8 cellular contexts compared by ENCODE assay signal in genomic region chr19:11587302-11587972, GRCh38. TPM values are rescaled to one million over a fixed set of nuclear protein-coding genes. Genes with fewer than 3 reads are reported as not detected.
A peak's percentile ranks its signal among the peaks of the same experiment; 100 is the strongest.
DNase-seq lines count a peak whose midpoint lies in the region; ATAC-seq and TF ChIP-seq lines count a peak whose summit lies in the region.

No MANE protein-coding gene starts in this region.

- DNase-seq in GM03348 (ENCODE audit: low spot score) (peak; percentile 88), NAMALWA (ENCODE audit: low spot score) (peak; percentile 90), SK-N-MC (ENCODE audit: low read depth, low spot score) (peak; percentile 40), glomerular visceral epithelial cell (ENCODE audit: extremely low spot score) (peak; percentile 67), posterior vena cava (ENCODE audit: low spot score) (peak; percentile 92), type B pancreatic cell (ENCODE audit: extremely low spot score, unreplicated experiment) (peak; percentile 84)
- peak; percentile 90 for DNase-seq in activated naive CD4-positive, alpha-beta T cell treated with anti-CD3 and anti-CD28 coated beads for 36 hours

- intact Hi-C loops in activated naive CD4-positive, alpha-beta T cell treated with anti-CD3 and anti-CD28 coated beads for 36 hours (cut with micrococcal nuclease) = loop anchor here (1.0 to 5.0 kb wide), 7 partner anchors 27 to 295 kb away; partner anchors contain the start of genes ECSIT and ELAVL3
- intact Hi-C loops in posterior vena cava (cut with DNase I) = loop anchor here in 1 of 2 donors (2.0 kb wide), 1 partner anchor 91 kb away; no protein-coding TSS in a partner anchor

- CTCF ChIA-PET in activated naive CD4-positive, alpha-beta T cell treated with anti-CD3 and anti-CD28 coated beads for 36 hours (lab: Charles Lee) = interaction anchor here (0.8 to 6.5 kb wide), 8 partner anchors 9 to 53 kb away, joined by 3 to 30 read pairs (median 4); partner anchors contain the start of gene ELOF1

- no peak overlapping the region for H3K27ac Mint-ChIP-seq in activated naive CD4-positive, alpha-beta T cell treated with anti-CD3 and anti-CD28 coated beads for 36 hours
- H3K27ac Mint-ChIP-seq in type B pancreatic cell = no peak overlapping the region

- H3K4me1 Mint-ChIP-seq in activated naive CD4-positive, alpha-beta T cell treated with anti-CD3 and anti-CD28 coated beads for 36 hours (ENCODE audit: low read depth) = peaks cover 5% of the 10 kb centered on the region
- peaks cover 4% of the 10 kb centered on the region for H3K4me1 Mint-ChIP-seq in type B pancreatic cell (ENCODE audit: unreplicated experiment)

- H3K4me3 Mint-ChIP-seq in activated naive CD4-positive, alpha-beta T cell treated with anti-CD3 and anti-CD28 coated beads for 36 hours = no peak overlapping the region
- H3K4me3 Mint-ChIP-seq in type B pancreatic cell = no peak overlapping the region

- no peaks in the 10 kb centered on the region for H3K27me3 Mint-ChIP-seq in activated naive CD4-positive, alpha-beta T cell treated with anti-CD3 and anti-CD28 coated beads for 36 hours (ENCODE audit: low read depth)
- peaks cover 3% of the 10 kb centered on the region for H3K27me3 Mint-ChIP-seq in type B pancreatic cell

- no peaks in the 10 kb centered on the region for H3K36me3 ChIP-seq in SK-N-MC (ENCODE audit: insufficient read depth, low read length)

- peak overlapping the region; percentile 29; the same call in 1 of the 2 replicates for H3K4me3 ChIP-seq in SK-N-MC

- no peak for ATAC-seq in HG02642 (IDR thresholded peaks at IDR 0.05; ENCODE audit: poor library complexity, unreplicated experiment)

- H3K36me3 Mint-ChIP-seq in activated naive CD4-positive, alpha-beta T cell treated with anti-CD3 and anti-CD28 coated beads for 36 hours (ENCODE audit: low read depth) = no peaks in the 10 kb centered on the region
- H3K36me3 Mint-ChIP-seq in type B pancreatic cell = no peaks in the 10 kb centered on the region

- no peaks in the 10 kb centered on the region for H3K9me3 ChIP-seq in SK-N-MC (ENCODE audit: low read depth, low read length)

- peak; percentile 87 for TF ChIP-seq CTCF in type B pancreatic cell (conservative IDR thresholded peaks at IDR 0.05)

- no peak overlapping the region for H3K27ac ChIP-seq in SK-N-MC

- no peaks in the 10 kb centered on the region for H3K9me3 Mint-ChIP-seq in activated naive CD4-positive, alpha-beta T cell treated with anti-CD3 and anti-CD28 coated beads for 36 hours
- H3K9me3 Mint-ChIP-seq in type B pancreatic cell = no peaks in the 10 kb centered on the region

- no peak overlapping the region for H3K9ac ChIP-seq in SK-N-MC (ENCODE audit: insufficient read length)

RNA-seq across cellular contexts. Expression of gene ZNF627, which starts 9.8 kb away (rescaled TPM):
- total RNA-seq in activated naive CD4-positive, alpha-beta T cell treated with anti-CD3 and anti-CD28 coated beads for 36 hours = 1 to 10 TPM; 4.3 to 5.0 TPM
- total RNA-seq in posterior vena cava (1 to 10 TPM; 8.5 to 8.8 TPM), type B pancreatic cell (ENCODE audit: low replicate concordance) (21.6 and 26.1 TPM in 2 replicates)

RNA-seq across cellular contexts. Expression of gene ACP5, which starts 10.0 kb away (rescaled TPM):
- 1 to 10 TPM; 8.3 to 8.8 TPM for total RNA-seq in activated naive CD4-positive, alpha-beta T cell treated with anti-CD3 and anti-CD28 coated beads for 36 hours
- total RNA-seq in posterior vena cava (1 to 10 TPM; 5.5 to 8.4 TPM), type B pancreatic cell (ENCODE audit: low replicate concordance) (3.2 and 6.0 TPM in 2 replicates)

RNA-seq across cellular contexts. Expression of gene ELOF1, which starts 28.4 kb away (rescaled TPM):
- 10 to 100 TPM; 33.0 to 33.4 TPM for total RNA-seq in activated naive CD4-positive, alpha-beta T cell treated with anti-CD3 and anti-CD28 coated beads for 36 hours
- total RNA-seq in posterior vena cava (10 to 100 TPM; 23.2 to 36.9 TPM), type B pancreatic cell (ENCODE audit: low replicate concordance) (51.3 and 57.1 TPM in 2 replicates)

RNA-seq across cellular contexts. Expression of gene CNN1, which starts 48.8 kb away (rescaled TPM):
- not detected for total RNA-seq in activated naive CD4-positive, alpha-beta T cell treated with anti-CD3 and anti-CD28 coated beads for 36 hours
- 1,000 to 10,000 TPM; 1,163 to 1,588 TPM for total RNA-seq in posterior vena cava
- 2.3 and 7.9 TPM in 2 replicates for total RNA-seq in type B pancreatic cell (ENCODE audit: low replicate concordance)

RNA-seq across cellular contexts. Expression of gene ECSIT, which starts 58.5 kb away (rescaled TPM):
- total RNA-seq in activated naive CD4-positive, alpha-beta T cell treated with anti-CD3 and anti-CD28 coated beads for 36 hours = 10 to 100 TPM; 42.6 to 46.0 TPM
- 10 to 100 TPM; 27.9 TPM for total RNA-seq in posterior vena cava
- total RNA-seq in type B pancreatic cell (ENCODE audit: low replicate concordance) = 40.8 and 42.1 TPM in 2 replicates

Comparison
In these comparisons a context has a peak if more than half of its experiments do, and no peak if none do; other contexts are left out.
1. DNase-seq: peak in every context shown above with its lines; median percentile 92 in posterior vena cava; 90 in NAMALWA; 90 in activated naive CD4-positive, alpha-beta T cell treated with anti-CD3 and anti-CD28 coated beads for 36 hours; 88 in GM03348; 84 in type B pancreatic cell; 67 in glomerular visceral epithelial cell; 40 in SK-N-MC.